ENCODE assay signal across 11 cellular contexts in genomic region chr2:15378148-15378908, GRCh38.
DNase-seq lines count a peak whose midpoint lies in the region; ATAC-seq, FAIRE-seq and TF ChIP-seq lines count a peak whose summit lies in the region.
"Had no signal": no experiment of that assay in that cellular context is flagged by ENCODE, and none has a peak within 500 bp of the region (broad histone marks: within the 10 kb centered on the region; RNA-seq: fewer than 3 reads in every experiment).

No MANE protein-coding gene starts in this region.

- peaks cover 12 to 19% of the 10 kb centered on the region in 2 donors for H3K36me3 Mint-ChIP-seq in activated naive CD4-positive, alpha-beta T cell treated with anti-CD3 and anti-CD28 coated beads, Interleukin-2, amount 50 U/mL, for 72 hours
- H3K36me3 Mint-ChIP-seq in activated naive CD4-positive, alpha-beta T cell treated with anti-CD3 and anti-CD28 coated beads, Interleukin-2, amount 10 ng/mL, durations not matched to agents 7 days and 5 days: peaks cover 28% of the 10 kb centered on the region
- H3K36me3 Mint-ChIP-seq in osteocyte (ENCODE audit: unreplicated experiment): peaks cover 22% of the 10 kb centered on the region

- no peak overlapping the region for H3K4me3 Mint-ChIP-seq in activated naive CD4-positive, alpha-beta T cell treated with anti-CD3 and anti-CD28 coated beads, Interleukin-2, amount 10 ng/mL, durations not matched to agents 7 days and 5 days
- no peak overlapping the region for H3K4me3 Mint-ChIP-seq in osteocyte (ENCODE audit: unreplicated experiment)

- H3K27me3 Mint-ChIP-seq in activated naive CD4-positive, alpha-beta T cell treated with anti-CD3 and anti-CD28 coated beads, Interleukin-2, amount 10 ng/mL, durations not matched to agents 7 days and 5 days: no peaks in the 10 kb centered on the region
- no peaks in the 10 kb centered on the region for H3K27me3 Mint-ChIP-seq in osteocyte (ENCODE audit: unreplicated experiment)

- peak; percentile 67 for FAIRE-seq in small intestine (lab: Jason Lieb, UNC)

- H3K27ac Mint-ChIP-seq in activated naive CD4-positive, alpha-beta T cell treated with anti-CD3 and anti-CD28 coated beads, Interleukin-2, amount 50 U/mL, for 72 hours: peak overlapping the region; percentile 22 to 43
- no peak overlapping the region for H3K27ac Mint-ChIP-seq in activated naive CD4-positive, alpha-beta T cell treated with anti-CD3 and anti-CD28 coated beads, Interleukin-2, amount 10 ng/mL, durations not matched to agents 7 days and 5 days
- no peak overlapping the region for H3K27ac Mint-ChIP-seq in osteocyte (ENCODE audit: unreplicated experiment)

- DNase-seq in activated naive CD4-positive, alpha-beta T cell treated with anti-CD3 and anti-CD28 coated beads, Interleukin-2, amount 50 U/mL, for 72 hours (ENCODE audit: low spot score in 2 of 2): no peak
- DNase-seq in activated naive CD4-positive, alpha-beta T cell treated with anti-CD3 and anti-CD28 coated beads, Interleukin-2, amount 10 ng/mL, durations not matched to agents 7 days and 5 days: no peak
- no peak for DNase-seq in small intestine
- no peak for DNase-seq in osteocyte (ENCODE audit: extremely low spot score, unreplicated experiment)
- DNase-seq in NCI-H1092 treated with DMSO at 0.1 percent for 48 hours (lab: John Stamatoyannopoulos, UW): no peak
- DNase-seq in body of pancreas: no peak
- DNase-seq: amygdala, PC-3, stomach had no signal

- H3K9me3 ChIP-seq in small intestine (ENCODE audit: control insufficient read depth, low read depth) (no peaks in the 10 kb centered on the region), body of pancreas (no peaks in the 10 kb centered on the region)
- H3K9me3 ChIP-seq: stomach had no signal

- no peak overlapping the region for H3K4me3 ChIP-seq in small intestine (ENCODE audit: low read depth in 1 of 2, low read length in 2 of 2)
- H3K4me3 ChIP-seq in body of pancreas: no peak overlapping the region
- H3K4me3 ChIP-seq: stomach had no signal

- H3K4me1 Mint-ChIP-seq in activated naive CD4-positive, alpha-beta T cell treated with anti-CD3 and anti-CD28 coated beads, Interleukin-2, amount 10 ng/mL, durations not matched to agents 7 days and 5 days: peaks cover 12% of the 10 kb centered on the region
- H3K4me1 Mint-ChIP-seq in osteocyte (ENCODE audit: unreplicated experiment): no peaks in the 10 kb centered on the region

- no peaks in the 10 kb centered on the region for H3K27me3 ChIP-seq in small intestine (ENCODE audit: control insufficient read depth in 2 of 2, insufficient read depth in 2 of 2, low read length in 2 of 2)
- H3K27me3 ChIP-seq in body of pancreas: no peaks in the 10 kb centered on the region
- H3K27me3 ChIP-seq: stomach had no signal

- intact Hi-C loops in body of pancreas (cut with DNase I): no loop called here

- H3K36me3 ChIP-seq in small intestine (ENCODE audit: control insufficient read depth in 2 of 2, insufficient read depth in 2 of 2, low read length in 2 of 2): peaks cover 3 to 10% of the 10 kb centered on the region in 2 donors
- H3K36me3 ChIP-seq in body of pancreas (replicated peaks in 1 of 2; ENCODE audit: insufficient read depth in 1 of 2, low read depth in 2 of 2): peaks cover 2 to 4% of the 10 kb centered on the region in 2 donors

- WGBS in small intestine, 3 donors: 73 to 85% (median 81%) methylated on average over 6 of the region's 6 CpGs
- 75 to 86% methylated on average over 6 of the region's 6 CpGs for WGBS in body of pancreas, 2 donors

- no peak for TF ChIP-seq POLR2A in body of pancreas (IDR thresholded peaks at IDR 0.05)

- H3K4me1 ChIP-seq in small intestine (ENCODE audit: control insufficient read depth in 2 of 2, insufficient read depth in 1 of 2, low read depth in 1 of 2, low read length in 1 of 2): no peaks in the 10 kb centered on the region
- no peaks in the 10 kb centered on the region for H3K4me1 ChIP-seq in body of pancreas
- H3K4me1 ChIP-seq: stomach had no signal

- H3K9me3 Mint-ChIP-seq in activated naive CD4-positive, alpha-beta T cell treated with anti-CD3 and anti-CD28 coated beads, Interleukin-2, amount 50 U/mL, for 72 hours: no peaks in the 10 kb centered on the region
- no peaks in the 10 kb centered on the region for H3K9me3 Mint-ChIP-seq in activated naive CD4-positive, alpha-beta T cell treated with anti-CD3 and anti-CD28 coated beads, Interleukin-2, amount 10 ng/mL, durations not matched to agents 7 days and 5 days
- no peaks in the 10 kb centered on the region for H3K9me3 Mint-ChIP-seq in osteocyte (ENCODE audit: unreplicated experiment)

- CTCF ChIA-PET in activated naive CD4-positive, alpha-beta T cell treated with anti-CD3 and anti-CD28 coated beads, Interleukin-2, amount 10 ng/mL, durations not matched to agents 7 days and 5 days (lab: Charles Lee): no interaction called here

- peak in 1 of 2 donors; percentile 85 for ATAC-seq in activated naive CD4-positive, alpha-beta T cell treated with anti-CD3 and anti-CD28 coated beads, Interleukin-2, amount 50 U/mL, for 72 hours
- ATAC-seq in GM21723 (IDR thresholded peaks at IDR 0.05; ENCODE audit: unreplicated experiment): peak; percentile 91
- peak; percentile 61 for ATAC-seq in HG03442 (IDR thresholded peaks at IDR 0.05; ENCODE audit: unreplicated experiment)
- ATAC-seq in body of pancreas: no peak
- ATAC-seq: PC-3 had no signal

- H3K27ac ChIP-seq in small intestine (ENCODE audit: low read depth in 1 of 2, low read length in 1 of 2) (no peak overlapping the region), body of pancreas (no peak overlapping the region)
- H3K27ac ChIP-seq: stomach had no signal

- TF ChIP-seq CTCF in osteocyte (IDR thresholded peaks at IDR 0.05) (no peak), body of pancreas (IDR thresholded peaks at IDR 0.05) (no peak)

Comparison
In these comparisons a context has a peak if more than half of its experiments do, and no peak if none do; other contexts are left out.
1. H3K27ac Mint-ChIP-seq: peak in activated naive CD4-positive, alpha-beta T cell treated with anti-CD3 and anti-CD28 coated beads, Interleukin-2, amount 50 U/mL, for 72 hours (2 of 2); none in activated naive CD4-positive, alpha-beta T cell treated with anti-CD3 and anti-CD28 coated beads, Interleukin-2, amount 10 ng/mL, durations not matched to agents 7 days and 5 days (single experiment) and osteocyte (single experiment).